Comparison of ENCODE assay signal across 8 cellular contexts in the genomic region with DNA sequence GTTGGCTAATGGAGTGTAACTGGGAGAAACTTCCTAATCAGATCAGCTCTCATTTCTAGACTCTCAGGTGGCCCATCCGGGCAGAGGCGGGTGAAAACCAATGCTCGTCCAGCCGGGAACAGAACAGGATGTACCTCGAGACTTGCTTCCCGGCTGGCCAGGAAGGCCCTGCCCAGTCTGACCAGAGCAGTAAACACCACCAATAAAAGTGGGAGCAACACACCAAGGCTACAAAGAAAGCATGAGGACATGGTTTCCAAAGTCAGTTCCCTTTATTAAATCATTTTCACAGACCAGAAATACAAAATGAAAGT. TPM values are rescaled to one million over a fixed set of nuclear protein-coding genes. Genes with fewer than 3 reads are reported as not detected.
DNase-seq lines count a peak whose midpoint lies in the region; ATAC-seq, FAIRE-seq and TF ChIP-seq lines count a peak whose summit lies in the region.

No MANE protein-coding gene starts in this region.

- 0% methylated on average over 6 of the region's 6 CpGs for WGBS in GM12878 (ENCODE audit: insufficient coverage, insufficient replicate concordance, low lambda C conversion rate, missing lambda C conversion rate)

- intact Hi-C loops in GM12878 (cut with micrococcal nuclease; ENCODE audit: unreplicated experiment) (no loop called here), left colon (cut with DNase I, micrococcal nuclease) (no loop called here)

- H3K27ac ChIP-seq in BLaER1 (peak overlapping the region; percentile 87), GM12878 (ENCODE audit: control insufficient read depth, insufficient read depth) (peak overlapping the region; percentile 81), thoracic aorta (peak overlapping the region; percentile 85 to 90)

- H3K4me1 ChIP-seq in BLaER1 (peaks cover 45% of the 10 kb centered on the region), GM12878 (ENCODE audit: control insufficient read depth, insufficient read depth, low read length) (peaks cover 22% of the 10 kb centered on the region), thoracic aorta (ENCODE audit: control insufficient read depth in 1 of 2, low read depth in 2 of 2) (peaks cover 10 to 31% of the 10 kb centered on the region in 2 donors)

- TF ChIP-seq EP300 in GM12878 (IDR thresholded peaks at IDR 0.05; ENCODE audit: borderline replicate concordance in 1 of 2, control insufficient read depth in 1 of 2, low read depth in 2 of 2, low read length in 2 of 2): no peak

- ATAC-seq in HG02973 (IDR thresholded peaks at IDR 0.05; ENCODE audit: unreplicated experiment) (peak; percentile 1), GM12878 (peak; percentile 0; the same call in 1 of the 3 replicates), left colon (peak; percentile 52), thoracic aorta (ENCODE audit: insufficient number of reproducible peaks, low FRiP score, low read depth) (no peak)

- H4K20me1 ChIP-seq in BLaER1: peaks cover 35% of the 10 kb centered on the region
- H4K20me1 ChIP-seq in GM12878 (ENCODE audit: control insufficient read depth, insufficient read depth): no peaks in the 10 kb centered on the region

- H3K79me2 ChIP-seq in GM12878 (ENCODE audit: control insufficient read depth, insufficient read depth, low read length): no peaks in the 10 kb centered on the region

- peak overlapping the region; percentile 72 for H3K4me3 ChIP-seq in BLaER1
- peak overlapping the region; percentile 49 for H3K4me3 ChIP-seq in GM12878
- peak overlapping the region; percentile 89 for H3K4me3 ChIP-seq in thoracic aorta

- POLR2A ChIA-PET in GM12878 (lab: Charles Lee): interaction anchor here (0.7 to 3.5 kb wide), 5 partner anchors 10 to 100 kb away, joined by 3 to 35 read pairs (median 3); a partner anchor contains a TSS

- CTCF ChIA-PET in GM12878 (lab: Yijun Ruan, JAX): interaction anchor here (1.0 to 1.7 kb wide), 7 partner anchors 9 to 202 kb away, joined by 3 to 13 read pairs (median 5); a partner anchor contains a TSS

- H3K27me3 ChIP-seq in BLaER1 (no peaks in the 10 kb centered on the region), GM12878 (replicated peaks in 1 of 2; ENCODE audit: control insufficient read depth in 2 of 2, insufficient read depth in 2 of 2, low read length in 1 of 2) (no peaks in the 10 kb centered on the region), thoracic aorta (replicated peaks; ENCODE audit: insufficient read depth) (no peaks in the 10 kb centered on the region)

- no peak for TF ChIP-seq RAD21 in GM12878 (IDR thresholded peaks at IDR 0.05; ENCODE audit: insufficient read depth, low read depth, low read length)

- TF ChIP-seq CTCF in GM12878 (IDR thresholded peaks at IDR 0.05 in 2 of 3, conservative IDR thresholded peaks at IDR 0.05 in 1 of 3; ENCODE audit: control insufficient read depth in 2 of 3, extremely low read depth in 1 of 3, insufficient read depth in 1 of 3, low read depth in 3 of 3, low read length in 3 of 3) (no peak), thoracic aorta (IDR thresholded peaks at IDR 0.05) (no peak)

- H3K9me3 ChIP-seq in BLaER1 (no peaks in the 10 kb centered on the region), GM12878 (replicated peaks; ENCODE audit: control insufficient read depth, insufficient read depth, low read length) (no peaks in the 10 kb centered on the region), thoracic aorta (no peaks in the 10 kb centered on the region)

- H3K9ac ChIP-seq in BLaER1 (peak overlapping the region; percentile 84), GM12878 (ENCODE audit: control insufficient read depth, insufficient read depth, low read length) (peak overlapping the region; percentile 75)

- FAIRE-seq in GM12878 (lab: Jason Lieb, UNC): peak; percentile 31

- SMC1A ChIA-PET in GM12878 (lab: Charles Lee; ENCODE audit: uncharacterized antibody, unreplicated experiment): interaction anchor here (0.7 to 2.7 kb wide), 4 partner anchors 10 to 132 kb away, joined by 3 to 20 read pairs (median 4); a partner anchor contains a TSS

- H3K36me3 ChIP-seq in BLaER1 (peaks cover 52% of the 10 kb centered on the region), GM12878 (ENCODE audit: control insufficient read depth in 2 of 2, insufficient read depth in 2 of 2, low read length in 1 of 2) (peaks cover 17 to 23% of the 10 kb centered on the region in 2 experiments; a peak in 3 of 4 replicates), thoracic aorta (peaks cover 28% of the 10 kb centered on the region)

- in situ Hi-C loops in GM12878 (cut with MboI): loop anchor here (25.0 kb wide), 2 partner anchors 1187 to 1262 kb away; a partner anchor contains a TSS

- no peak for TF ChIP-seq POLR2A in GM12878 (IDR thresholded peaks at IDR 0.05; ENCODE audit: low read depth, low read length)

- H3K4me2 ChIP-seq in BLaER1: peak overlapping the region; percentile 79
- peak overlapping the region; percentile 91 for H3K4me2 ChIP-seq in GM12878 (ENCODE audit: control insufficient read depth, insufficient read depth)

- DNase-seq in GM12878 (ENCODE audit: low read depth, low spot score) (no peak), left colon (peak; percentile 73 to 86), thoracic aorta (ENCODE audit: low spot score) (no peak), NCI-H1092 treated with DMSO at 0.1 percent for 48 hours (lab: John Stamatoyannopoulos, UW) (no peak), DMS 273 (lab: John Stamatoyannopoulos, UW; ENCODE audit: unreplicated experiment) (no peak)
- DNase-seq in stimulated activated naive CD4-positive, alpha-beta T cell (lab: John Stamatoyannopoulos, UW): no peak

- peak overlapping the region; percentile 77 for H2AFZ ChIP-seq in GM12878 (ENCODE audit: control insufficient read depth, low read depth, low read length)

- RAD21 ChIA-PET in GM12878 (lab: Charles Lee; ENCODE audit: unreplicated experiment): interaction anchor here (1.2 to 3.0 kb wide), 3 partner anchors 9 to 100 kb away, joined by 5 to 14 read pairs (median 6); a partner anchor contains a TSS

- BruUV-seq in GM12878 (replicated peaks; lab: Mats Ljungman, UMichigan): no TSS peak

RNA-seq across cellular contexts. Expression of a gene that starts 0.9 kb away (rescaled TPM):
- total RNA-seq in GM12878 (2013; cell fraction: nucleolus; rRNA removed): 26.1 and 29.2 TPM in 2 replicates
- total RNA-seq in GM12878 (2014; rRNA removed): 4.8 and 5.6 TPM in 2 replicates
- total RNA-seq in GM12878 (2014; rRNA removed; fragmentation: Illumina TruSeq; extraction: Trizol): 2.2 and 3.1 TPM in 2 replicates
- total RNA-seq in GM12878 (2021): 12.5 and 15.8 TPM in 2 replicates
- polyA plus RNA-seq in GM12878 (2011; ENCODE audit: low read depth): 6.7 TPM
- polyA plus RNA-seq in GM12878 (2011; rRNA removed): 3.5 and 4.4 TPM in 2 replicates
- polyA plus RNA-seq in GM12878 (2011; cell fraction: cytosol; rRNA removed): 3.9 and 5.5 TPM in 2 replicates
- 16.4 and 20.4 TPM in 2 replicates for polyA plus RNA-seq in GM12878 (2011; cell fraction: nucleus; rRNA removed)
- polyA plus RNA-seq in GM12878 (2012): 8.7 and 9.5 TPM in 2 replicates
- polyA plus RNA-seq in GM12878 (2014; fragmentation: Illumina TruSeq; extraction: Trizol): 4.9 and 7.3 TPM in 2 replicates
- under 1 TPM; 0.26 to 0.47 TPM for polyA plus RNA-seq in GM12878 (2014; fragmentation: Nextera tagmentation; extraction: Ambion mirVana)
- polyA plus RNA-seq in GM12878 (2014; rRNA removed): 5.2 and 6.8 TPM in 2 replicates
- 1 to 10 TPM; 2.1 to 4.1 TPM for polyA plus RNA-seq in GM12878 (2016; fragmentation: Nextera tagmentation; extraction: Ambion mirVana)
- polyA minus RNA-seq in GM12878 (2011; rRNA and poly(A)+ RNA removed): 6.2 and 10.0 TPM in 2 replicates
- polyA minus RNA-seq in GM12878 (2011; cell fraction: cytosol; rRNA and poly(A)+ RNA removed): 4.8 and 5.5 TPM in 2 replicates
- polyA minus RNA-seq in GM12878 (2011; cell fraction: nucleus; rRNA and poly(A)+ RNA removed): 1.8 and 4.4 TPM in 2 replicates
- 100 to 1,000 TPM; 135 to 191 TPM for total RNA-seq in left colon
- total RNA-seq in thoracic aorta: 100 to 1,000 TPM; 105 to 153 TPM

RNA-seq across cellular contexts. Expression of a gene that starts 10.0 kb away (rescaled TPM):
- 23.8 and 30.4 TPM in 2 replicates for total RNA-seq in GM12878 (2013; cell fraction: nucleolus; rRNA removed)
- 130 and 132 TPM in 2 replicates for total RNA-seq in GM12878 (2014; rRNA removed)
- 188 and 207 TPM in 2 replicates for total RNA-seq in GM12878 (2014; rRNA removed; fragmentation: Illumina TruSeq; extraction: Trizol)
- total RNA-seq in GM12878 (2021): 174 and 183 TPM in 2 replicates
- 84.5 TPM for polyA plus RNA-seq in GM12878 (2011; ENCODE audit: low read depth)
- 135 and 217 TPM in 2 replicates for polyA plus RNA-seq in GM12878 (2011; rRNA removed)
- 273 and 353 TPM in 2 replicates for polyA plus RNA-seq in GM12878 (2011; cell fraction: cytosol; rRNA removed)
- 125 and 155 TPM in 2 replicates for polyA plus RNA-seq in GM12878 (2011; cell fraction: nucleus; rRNA removed)
- 96.1 and 99.1 TPM in 2 replicates for polyA plus RNA-seq in GM12878 (2012)
- 279 and 333 TPM in 2 replicates for polyA plus RNA-seq in GM12878 (2014; fragmentation: Illumina TruSeq; extraction: Trizol)
- 100 to 1,000 TPM in 1 of 2 experiments, 10 to 100 TPM in 1; 74.3 to 119 TPM for polyA plus RNA-seq in GM12878 (2014; fragmentation: Nextera tagmentation; extraction: Ambion mirVana)
- 143 and 145 TPM in 2 replicates for polyA plus RNA-seq in GM12878 (2014; rRNA removed)
- 10 to 100 TPM; 73.6 to 79.6 TPM for polyA plus RNA-seq in GM12878 (2016; fragmentation: Nextera tagmentation; extraction: Ambion mirVana)
- polyA minus RNA-seq in GM12878 (2011; rRNA and poly(A)+ RNA removed): 215 and 222 TPM in 2 replicates
- polyA minus RNA-seq in GM12878 (2011; cell fraction: cytosol; rRNA and poly(A)+ RNA removed): 62.8 and 96.7 TPM in 2 replicates
- polyA minus RNA-seq in GM12878 (2011; cell fraction: nucleus; rRNA and poly(A)+ RNA removed): 25.4 and 36.8 TPM in 2 replicates
- 10 to 100 TPM; 56.5 to 67.8 TPM for total RNA-seq in left colon
- 10 to 100 TPM; 42.0 to 51.4 TPM for total RNA-seq in thoracic aorta

RNA-seq across cellular contexts. Expression of a gene that starts 12.5 kb away (rescaled TPM):
- not detected in 2 replicates for total RNA-seq in GM12878 (2013; cell fraction: nucleolus; rRNA removed)
- not detected in 2 replicates for total RNA-seq in GM12878 (2014; rRNA removed)
- not detected in 2 replicates for total RNA-seq in GM12878 (2014; rRNA removed; fragmentation: Illumina TruSeq; extraction: Trizol)
- not detected in 2 replicates for total RNA-seq in GM12878 (2021)
- not detected for polyA plus RNA-seq in GM12878 (2011; ENCODE audit: low read depth)
- 0.05 TPM in 1 of 2 replicates, not detected in the other for polyA plus RNA-seq in GM12878 (2011; rRNA removed)
- polyA plus RNA-seq in GM12878 (2011; cell fraction: cytosol; rRNA removed): 0.03 TPM in 2 replicates
- polyA plus RNA-seq in GM12878 (2011; cell fraction: nucleus; rRNA removed): 0.07 TPM in 1 of 2 replicates, not detected in the other
- polyA plus RNA-seq in GM12878 (2012): not detected in 2 replicates
- not detected in 2 replicates for polyA plus RNA-seq in GM12878 (2014; fragmentation: Illumina TruSeq; extraction: Trizol)
- not detected for polyA plus RNA-seq in GM12878 (2014; fragmentation: Nextera tagmentation; extraction: Ambion mirVana)
- 0.12 TPM in 1 of 2 replicates, not detected in the other for polyA plus RNA-seq in GM12878 (2014; rRNA removed)
- polyA plus RNA-seq in GM12878 (2016; fragmentation: Nextera tagmentation; extraction: Ambion mirVana): not detected
- not detected in 2 replicates for polyA minus RNA-seq in GM12878 (2011; rRNA and poly(A)+ RNA removed)
- not detected in 2 replicates for polyA minus RNA-seq in GM12878 (2011; cell fraction: cytosol; rRNA and poly(A)+ RNA removed)
- polyA minus RNA-seq in GM12878 (2011; cell fraction: nucleus; rRNA and poly(A)+ RNA removed): not detected in 2 replicates
- not detected for total RNA-seq in left colon
- not detected for total RNA-seq in thoracic aorta

RNA-seq across cellular contexts. Expression of a gene that starts 55.3 kb away (rescaled TPM):
- not detected in 2 replicates for total RNA-seq in GM12878 (2013; cell fraction: nucleolus; rRNA removed)
- total RNA-seq in GM12878 (2014; rRNA removed) (not detected in 2 replicates), GM12878 (2014; rRNA removed; fragmentation: Illumina TruSeq; extraction: Trizol) (not detected in 2 replicates), GM12878 (2021) (not detected in 2 replicates), left colon (not detected), thoracic aorta (not detected)
- not detected for polyA plus RNA-seq in GM12878 (2011; ENCODE audit: low read depth)
- polyA plus RNA-seq in GM12878 (2011; rRNA removed) (not detected in 2 replicates), GM12878 (2014; fragmentation: Illumina TruSeq; extraction: Trizol) (not detected in 2 replicates), GM12878 (2014; fragmentation: Nextera tagmentation; extraction: Ambion mirVana) (not detected), GM12878 (2014; rRNA removed) (not detected in 2 replicates), GM12878 (2016; fragmentation: Nextera tagmentation; extraction: Ambion mirVana) (not detected)
- not detected in 2 replicates for polyA plus RNA-seq in GM12878 (2011; cell fraction: cytosol; rRNA removed)
- not detected in 2 replicates for polyA plus RNA-seq in GM12878 (2011; cell fraction: nucleus; rRNA removed)
- polyA plus RNA-seq in GM12878 (2012): not detected in 2 replicates
- polyA minus RNA-seq in GM12878 (2011; rRNA and poly(A)+ RNA removed): not detected in 2 replicates
- polyA minus RNA-seq in GM12878 (2011; cell fraction: cytosol; rRNA and poly(A)+ RNA removed): not detected in 2 replicates
- not detected in 2 replicates for polyA minus RNA-seq in GM12878 (2011; cell fraction: nucleus; rRNA and poly(A)+ RNA removed)

Comparison
In these comparisons a context has a peak if more than half of its experiments do, and no peak if none do; other contexts are left out.
1. DNase-seq: peak in left colon (2 of 2); none in GM12878 (single experiment), thoracic aorta (single experiment), NCI-H1092 treated with DMSO at 0.1 percent for 48 hours (single experiment), DMS 273 (single experiment) and stimulated activated naive CD4-positive, alpha-beta T cell (0 of 6).
2. Peak in every context shown above with its lines, with median percentiles within 50 percentile points of each other: H3K27ac ChIP-seq and H3K4me3 ChIP-seq.